ENCODE assay signal across 8 cellular contexts in the genomic region with DNA sequence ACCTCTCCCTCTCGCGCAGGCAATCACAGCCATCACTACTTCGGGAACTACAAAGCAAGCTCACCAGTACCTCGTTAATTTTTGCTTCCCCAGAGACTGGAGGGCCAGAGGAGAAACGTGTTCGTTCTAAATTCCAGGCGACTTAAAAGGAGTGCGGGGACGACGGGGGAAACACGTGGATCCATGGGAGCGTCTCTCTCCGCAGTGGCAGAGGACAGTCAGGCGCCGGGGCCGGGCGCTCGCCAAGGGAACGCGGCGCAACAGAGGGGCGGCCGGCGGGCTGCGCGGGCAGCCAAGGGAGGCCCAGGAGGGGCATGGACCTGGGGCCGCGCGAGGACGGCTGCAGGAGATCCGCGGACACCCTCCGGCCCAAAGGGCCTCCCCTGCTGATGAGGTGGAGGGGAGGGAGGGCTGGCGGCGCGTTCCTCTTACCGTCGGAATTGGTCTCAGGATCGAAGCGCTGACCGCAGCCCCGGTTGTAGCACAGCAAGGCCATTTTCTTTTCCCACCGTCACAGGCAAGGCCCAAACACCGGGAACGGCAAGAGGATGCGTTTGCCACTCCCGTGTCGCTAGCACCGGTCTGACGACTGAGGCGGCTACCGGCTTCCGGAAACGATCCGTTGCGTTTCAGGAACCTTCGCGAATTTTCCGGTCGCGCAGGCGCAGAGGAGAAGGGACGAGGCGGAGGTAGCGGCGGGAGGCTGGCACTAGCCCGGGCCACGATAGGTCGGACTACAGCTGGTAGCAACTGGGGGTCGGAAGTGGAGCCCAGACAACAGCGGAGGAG. TPM values are rescaled to one million over a fixed set of nuclear protein-coding genes. Genes with fewer than 3 reads are reported as not detected.
DNase-seq lines count a peak whose midpoint lies in the region; ATAC-seq and TF ChIP-seq lines count a peak whose summit lies in the region.

TSS of gene CHORDC1 (minus strand) at position 591 of the 789 bp plus-strand sequence. CDS start at position 496, 95 bp downstream.

- no TSS peak for BruUV-seq in OCI-LY7 (replicated peaks; lab: Mats Ljungman, UMichigan)

- peaks cover 34% of the 10 kb centered on the region for H4K20me1 ChIP-seq in OCI-LY7 (ENCODE audit: insufficient read depth, low read length)

- POLR2A ChIA-PET in OCI-LY7 (lab: Charles Lee): interaction anchor here (0.5 to 1.7 kb wide), 3 partner anchors 16 to 32 kb away, joined by 3 to 4 read pairs (median 3); no protein-coding TSS in a partner anchor

- TF ChIP-seq CTCF in OCI-LY7 (conservative IDR thresholded peaks at IDR 0.05; ENCODE audit: low read length) (no peak), epithelial cell of esophagus (IDR thresholded peaks at IDR 0.05; ENCODE audit: insufficient read depth, low read depth, low read length, missing control alignments) (no peak)

- ATAC-seq in GM21447 (IDR thresholded peaks at IDR 0.05; ENCODE audit: unreplicated experiment): peak; percentile 88

- H3K4me3 ChIP-seq in HUES6 (ENCODE audit: low read depth, low read length) (peak within 1 kb of the TSS; percentile 92), OCI-LY7 (ENCODE audit: low read depth, low read length, poor library complexity, severe bottlenecking) (peak within 1 kb of the TSS; percentile 81), epithelial cell of esophagus (ENCODE audit: low read length) (peak within 1 kb of the TSS; percentile 81)

- H3K4me2 ChIP-seq in OCI-LY7 (ENCODE audit: low read length): peak within 1 kb of the TSS; percentile 83

- H3K27me3 ChIP-seq in HUES6 (ENCODE audit: control insufficient read depth, insufficient read depth, low read length): no peaks in the 10 kb centered on the region

- peak; percentile 90 for DNase-seq in DMS 273 (lab: John Stamatoyannopoulos, UW; ENCODE audit: unreplicated experiment)
- DNase-seq in OCI-LY7 (ENCODE audit: low spot score): peak; percentile 94
- DNase-seq in activated T-cell treated with anti-CD3 and anti-CD28 coated beads for 1 hour (ENCODE audit: low read depth): peak; percentile 94
- peak; percentile 87 for DNase-seq in epithelial cell of esophagus (ENCODE audit: low read depth)
- DNase-seq in middle frontal gyrus (ENCODE audit: extremely low spot score, low spot score): peak; percentile 88
- DNase-seq in stimulated activated CD8-positive, alpha-beta memory T cell treated with anti-CD3 and anti-CD28 coated beads, Interleukin-2, amount 100 ng/mL, for 48 hours (ENCODE audit: low read depth in 2 of 2): peak; percentile 83 to 93

- peak within 1 kb of the TSS; percentile 85 for H3K27ac ChIP-seq in HUES6 (ENCODE audit: low read depth, low read length)
- H3K27ac ChIP-seq in OCI-LY7 (ENCODE audit: low read depth, low read length, poor library complexity, severe bottlenecking): peak within 1 kb of the TSS; percentile 78

- CTCF ChIA-PET in OCI-LY7 (lab: Charles Lee; ENCODE audit: unreplicated experiment): interaction anchor here (1.5 kb wide), 1 partner anchor 18 kb away, joined by 4 read pairs; no protein-coding TSS in a partner anchor

- peaks cover 53% of the 10 kb centered on the region for H3K79me2 ChIP-seq in OCI-LY7 (ENCODE audit: insufficient read depth, low read depth, low read length)

- peaks cover 15% of the 10 kb centered on the region; the same call in 1 of the 2 replicates for H3K36me3 ChIP-seq in HUES6 (ENCODE audit: control insufficient read depth, insufficient read depth, low read length)
- H3K36me3 ChIP-seq in OCI-LY7 (ENCODE audit: insufficient read depth, low read length): peaks cover 38% of the 10 kb centered on the region

- H3K4me1 ChIP-seq in HUES6 (ENCODE audit: control insufficient read depth, insufficient read depth, low read length) (peaks cover 17% of the 10 kb centered on the region), OCI-LY7 (ENCODE audit: insufficient read depth, low read length, poor library complexity, severe bottlenecking) (peaks cover 41% of the 10 kb centered on the region)

- H3K9ac ChIP-seq in HUES6 (ENCODE audit: low read length): peak within 1 kb of the TSS; percentile 92

- H3K9me2 ChIP-seq in OCI-LY7 (ENCODE audit: insufficient read depth, low read length): no peaks in the 10 kb centered on the region

- peak within 1 kb of the TSS; percentile 98 for H2AFZ ChIP-seq in OCI-LY7 (ENCODE audit: low read length)

- intact Hi-C loops in OCI-LY7 (cut with micrococcal nuclease; ENCODE audit: unreplicated experiment): no loop called here

- H3K9me3 ChIP-seq in HUES6 (ENCODE audit: control insufficient read depth, insufficient read depth, low read depth, low read length): peaks cover 20% of the 10 kb centered on the region; the same call in 1 of the 2 replicates
- no peaks in the 10 kb centered on the region for H3K9me3 ChIP-seq in OCI-LY7 (ENCODE audit: low read length)

RNA-seq across cellular contexts. Expression of gene CHORDC1, which starts in this region (rescaled TPM):
- 54.8 and 62.0 TPM in 2 replicates for total RNA-seq in OCI-LY7 (2014; rRNA removed; shearing (Covaris generic))
- total RNA-seq in OCI-LY7 (2022): 59.1 and 86.2 TPM in 2 replicates

Comparison
In these comparisons a context has a peak if more than half of its experiments do, and no peak if none do; other contexts are left out.
1. Peak in every context shown above with its lines: DNase-seq, ATAC-seq, H3K4me3 ChIP-seq and H3K27ac ChIP-seq.